ENCODE assay signal across 17 cellular contexts in the genomic region with DNA sequence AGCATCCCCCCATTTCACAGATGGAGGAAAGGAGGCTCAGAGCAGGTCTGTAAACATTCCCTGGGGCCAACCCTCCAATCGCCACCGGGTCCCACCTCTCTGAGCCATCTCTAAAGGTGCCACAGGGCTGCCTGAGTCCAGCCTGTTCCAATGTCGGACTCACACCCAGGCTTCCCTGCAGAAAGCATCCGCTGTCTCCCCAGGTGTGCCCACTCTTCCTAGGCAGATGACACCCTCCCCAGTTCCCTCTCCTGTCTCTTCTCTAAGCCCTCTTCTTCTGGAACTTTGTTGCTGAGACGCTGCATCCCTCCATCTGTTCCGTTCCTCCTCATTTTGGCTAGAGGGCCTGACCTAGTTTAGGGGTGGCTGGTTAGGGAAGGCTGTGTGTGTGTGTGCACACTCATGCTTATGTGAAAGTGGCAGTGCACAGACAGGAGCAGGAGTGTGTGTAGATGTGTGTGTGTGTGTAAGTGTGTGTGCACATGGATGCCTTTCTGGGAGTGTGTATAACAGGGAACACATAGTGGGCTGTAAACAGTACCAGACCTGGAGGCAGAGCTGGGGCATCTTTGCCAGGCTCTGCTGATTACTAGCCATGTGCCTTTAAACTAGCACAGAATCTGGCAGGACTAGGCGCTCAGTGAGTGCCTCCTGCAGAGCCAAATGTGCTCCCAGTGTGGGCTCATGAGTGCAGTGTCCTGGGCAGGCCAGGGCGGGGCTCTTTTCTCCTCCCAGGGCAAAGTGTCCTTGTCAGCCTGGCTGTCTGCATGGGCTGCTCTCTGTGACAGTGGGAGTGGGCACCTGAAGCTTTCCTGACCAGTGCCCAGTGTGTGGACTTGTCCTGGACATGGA.
DNase-seq lines count a peak whose midpoint lies in the region; ATAC-seq, FAIRE-seq and TF ChIP-seq lines count a peak whose summit lies in the region.
"Had no signal": no experiment of that assay in that cellular context is flagged by ENCODE, and none has a peak within 500 bp of the region (broad histone marks: within the 10 kb centered on the region; RNA-seq: fewer than 3 reads in every experiment).

No MANE protein-coding gene starts in this region.

- H3K9me2 ChIP-seq in PC-3 (replicated peaks; ENCODE audit: low read length): no peaks in the 10 kb centered on the region

- H3K14ac ChIP-seq in H1 (ENCODE audit: insufficient read length): no peak overlapping the region

- H3K56ac ChIP-seq in H1 (replicated peaks; ENCODE audit: insufficient read length, low read depth, low read length) (no peak overlapping the region), mesendoderm (ENCODE audit: low read length) (no peak overlapping the region)

- H2AK5ac ChIP-seq in H1 (ENCODE audit: low read depth, low read length) (no peak overlapping the region), mesendoderm (ENCODE audit: low read length) (no peak overlapping the region)

- H3K27ac Mint-ChIP-seq in stimulated activated naive CD8-positive, alpha-beta T cell treated with anti-CD3 and anti-CD28 coated beads, Interleukin-15, amount 100 ng/mL, for 72 hours: no peak overlapping the region
- no peak overlapping the region for H3K27ac Mint-ChIP-seq in osteocyte (ENCODE audit: unreplicated experiment)
- H3K27ac Mint-ChIP-seq: CD14-positive monocyte had no signal

- H3K23ac ChIP-seq in H1 (ENCODE audit: insufficient read length) (no peak overlapping the region), mesendoderm (ENCODE audit: low read length) (peak overlapping the region; percentile 24)

- H3K4me3 ChIP-seq in H1 (ENCODE audit: extremely low read depth in 1 of 4, insufficient read depth in 2 of 4, low read depth in 3 of 4, low read length in 4 of 4): no peak overlapping the region
- H3K4me3 ChIP-seq in mesendoderm (ENCODE audit: low read length): no peak overlapping the region
- no peak overlapping the region for H3K4me3 ChIP-seq in PC-3 (ENCODE audit: low read length)
- H3K4me3 ChIP-seq: PC-9 had no signal

- no peak overlapping the region for H3K4ac ChIP-seq in H1 (replicated peaks; ENCODE audit: insufficient read length, low read depth, low read length)
- H3K4ac ChIP-seq in mesendoderm (ENCODE audit: low read depth, low read length): no peak overlapping the region

- no peak overlapping the region for H4K5ac ChIP-seq in H1 (ENCODE audit: insufficient read length, low read depth, low read length)
- H4K5ac ChIP-seq in mesendoderm (ENCODE audit: low read length): no peak overlapping the region

- intact Hi-C loops in PC-3 (cut with micrococcal nuclease): no loop called here

- no peak for TF ChIP-seq CTCF in H1 (IDR thresholded peaks at IDR 0.05; ENCODE audit: control extremely low read depth in 1 of 3, insufficient read depth in 1 of 3, low read depth in 1 of 3, low read length in 3 of 3)
- TF ChIP-seq CTCF in PC-3 (conservative IDR thresholded peaks at IDR 0.05; ENCODE audit: low read depth, low read length): no peak
- no peak for TF ChIP-seq CTCF in osteocyte (IDR thresholded peaks at IDR 0.05)

- no peak overlapping the region for H4K91ac ChIP-seq in H1 (replicated peaks; ENCODE audit: insufficient read length, low read length)

- H3K4me1 Mint-ChIP-seq in stimulated activated naive CD8-positive, alpha-beta T cell treated with anti-CD3 and anti-CD28 coated beads, Interleukin-15, amount 100 ng/mL, for 72 hours: no peaks in the 10 kb centered on the region
- no peaks in the 10 kb centered on the region for H3K4me1 Mint-ChIP-seq in osteocyte (ENCODE audit: unreplicated experiment)
- H3K4me1 Mint-ChIP-seq: CD14-positive monocyte had no signal

- BruUV-seq in PC-3 (replicated peaks; lab: Mats Ljungman, UMichigan): no TSS peak

- H3K23me2 ChIP-seq in H1 (ENCODE audit: low read depth, low read length): 0 out of 2 replicates have a peak, but pooled peaks cover 1% of the 10 kb centered on the region

- no peaks in the 10 kb centered on the region for H3K9me3 ChIP-seq in H1 (ENCODE audit: insufficient read depth in 2 of 2, low read depth in 1 of 2, low read length in 1 of 2)
- no peaks in the 10 kb centered on the region for H3K9me3 ChIP-seq in PC-3 (ENCODE audit: low read length)
- H3K9me3 ChIP-seq: Caco-2 had no signal

- no peak overlapping the region for H3K4me3 Mint-ChIP-seq in stimulated activated naive CD8-positive, alpha-beta T cell treated with anti-CD3 and anti-CD28 coated beads, Interleukin-15, amount 100 ng/mL, for 72 hours
- H3K4me3 Mint-ChIP-seq in osteocyte (ENCODE audit: unreplicated experiment): no peak overlapping the region
- H3K4me3 Mint-ChIP-seq: CD14-positive monocyte had no signal

- CTCF ChIA-PET in H1 (lab: Charles Lee; ENCODE audit: partially characterized antibody) (interaction anchor here (1.3 to 1.4 kb wide), 2 partner anchors 119 to 302 kb away, joined by 3 to 5 read pairs; no protein-coding TSS in a partner anchor), PC-3 (lab: Charles Lee) (no interaction called here)

- H2BK20ac ChIP-seq in H1 (ENCODE audit: low read length): no peak overlapping the region

- no peaks in the 10 kb centered on the region for H3K36me3 Mint-ChIP-seq in osteocyte (ENCODE audit: unreplicated experiment)
- H3K36me3 Mint-ChIP-seq: CD14-positive monocyte had no signal

- H3K27ac ChIP-seq in H1 (ENCODE audit: low read depth, low read length) (no peak overlapping the region), mesendoderm (ENCODE audit: low read depth, low read length) (no peak overlapping the region), PC-3 (ENCODE audit: low read length) (no peak overlapping the region)
- H3K27ac ChIP-seq: PC-9 had no signal

- H3K79me2 ChIP-seq in H1 (ENCODE audit: control insufficient read depth in 1 of 2, insufficient read depth in 2 of 2, low read length in 2 of 2): no peaks in the 10 kb centered on the region
- H3K79me2 ChIP-seq in mesendoderm (ENCODE audit: control insufficient read depth, insufficient read depth, low read length): no peaks in the 10 kb centered on the region
- H3K79me2 ChIP-seq in PC-3 (ENCODE audit: low read length): no peaks in the 10 kb centered on the region

- no peak for TF ChIP-seq EP300 in H1 (IDR thresholded peaks at IDR 0.05; ENCODE audit: borderline replicate concordance in 1 of 2, low read depth in 2 of 2, low read length in 2 of 2)

- no peaks in the 10 kb centered on the region for H3K79me1 ChIP-seq in H1 (ENCODE audit: low read depth, low read length)
- H3K79me1 ChIP-seq in mesendoderm (ENCODE audit: low read length): no peaks in the 10 kb centered on the region

- H2AFZ ChIP-seq in H1 (ENCODE audit: low read length) (no peak overlapping the region), PC-3 (ENCODE audit: low read length) (no peak overlapping the region)
- H2AFZ ChIP-seq: PC-9 had no signal

- no peaks in the 10 kb centered on the region for H3K36me3 ChIP-seq in H1 (ENCODE audit: control insufficient read depth in 2 of 4, insufficient read depth in 4 of 4, low read length in 3 of 4)
- H3K36me3 ChIP-seq in mesendoderm (ENCODE audit: control insufficient read depth, insufficient read depth, low read length): no peaks in the 10 kb centered on the region
- no peaks in the 10 kb centered on the region for H3K36me3 ChIP-seq in PC-3 (ENCODE audit: low read depth, low read length)

- H4K20me1 ChIP-seq in H1 (replicated peaks in 1 of 2; ENCODE audit: control insufficient read depth in 1 of 2, insufficient read depth in 2 of 2, low read length in 2 of 2) (peaks cover 0 to 3% of the 10 kb centered on the region in 2 experiments), PC-3 (ENCODE audit: low read length) (no peaks in the 10 kb centered on the region)

- H3K27me3 Mint-ChIP-seq in stimulated activated naive CD8-positive, alpha-beta T cell treated with anti-CD3 and anti-CD28 coated beads, Interleukin-15, amount 100 ng/mL, for 72 hours: peaks cover 17% of the 10 kb centered on the region
- H3K27me3 Mint-ChIP-seq in osteocyte (ENCODE audit: unreplicated experiment): peaks cover 12% of the 10 kb centered on the region

- H2BK12ac ChIP-seq in H1 (ENCODE audit: low read depth, low read length): peak overlapping the region; percentile 5; the same call in 1 of the 2 replicates

- 94% methylated on average over 8 of the region's 8 CpGs; no CpG with 5 or more reads in 1 of the 2 experiments for WGBS in H1 (ENCODE audit: extremely low coverage in 1 of 2, insufficient coverage in 1 of 2, insufficient read length in 1 of 2, insufficient replicate concordance in 2 of 2, low coverage in 1 of 2, low lambda C conversion rate in 2 of 2, missing lambda C conversion rate in 1 of 2), 2 experiments
- WGBS in mesendoderm (ENCODE audit: extremely low coverage, insufficient coverage, low lambda C conversion rate): no CpG with 5 or more reads among the region's 8 CpGs

- TF ChIP-seq POLR2A in H1 (IDR thresholded peaks at IDR 0.05; ENCODE audit: control extremely low read depth in 1 of 2, low read depth in 2 of 2, low read length in 2 of 2): no peak

- no peak overlapping the region for H3K4me2 ChIP-seq in H1 (ENCODE audit: insufficient read depth in 1 of 2, low read depth in 2 of 2, low read length in 2 of 2)
- H3K4me2 ChIP-seq in mesendoderm (ENCODE audit: low read length): no peak overlapping the region
- no peak overlapping the region for H3K4me2 ChIP-seq in PC-3 (ENCODE audit: low read length)
- H3K4me2 ChIP-seq: PC-9 had no signal

- H3K18ac ChIP-seq in H1 (ENCODE audit: extremely low read depth, low read length): no peak overlapping the region
- H3K18ac ChIP-seq in mesendoderm (ENCODE audit: low read length): no peak overlapping the region

- H3K9ac ChIP-seq in H1 (replicated peaks in 1 of 4; ENCODE audit: extremely low read depth in 1 of 4, low read depth in 3 of 4, low read length in 3 of 4) (no peak overlapping the region), mesendoderm (ENCODE audit: low read length) (no peak overlapping the region), PC-3 (ENCODE audit: low read length) (no peak overlapping the region)

- no peaks in the 10 kb centered on the region; a peak in 1 of 7 replicates for H3K4me1 ChIP-seq in H1 (replicated peaks in 1 of 4; ENCODE audit: control insufficient read depth in 3 of 4, insufficient read depth in 4 of 4, low read length in 3 of 4)
- H3K4me1 ChIP-seq in mesendoderm (ENCODE audit: control insufficient read depth, low read depth, low read length): peaks cover 2% of the 10 kb centered on the region
- no peaks in the 10 kb centered on the region for H3K4me1 ChIP-seq in PC-3 (ENCODE audit: insufficient read depth, low read length)
- H3K4me1 ChIP-seq: Caco-2 had no signal

- no peaks in the 10 kb centered on the region for H3F3A ChIP-seq in PC-3 (ENCODE audit: low read length, unreplicated experiment)

- peak; percentile 17 for ATAC-seq in stimulated activated naive CD8-positive, alpha-beta T cell treated with anti-CD3 and anti-CD28 coated beads, Interleukin-15, amount 100 ng/mL, for 72 hours
- ATAC-seq in stimulated activated naive CD8-positive, alpha-beta T cell treated with anti-CD3 and anti-CD28 coated beads, Interleukin-15, Interleukin-2, amounts not matched to agents 100 U/mL and 50 U/mL, for 24 hours: no peak
- ATAC-seq in PC-3 (no peak), GM21786 (IDR thresholded peaks at IDR 0.05; ENCODE audit: unreplicated experiment) (no peak)

- DNase-seq in stimulated activated naive CD8-positive, alpha-beta T cell treated with anti-CD3 and anti-CD28 coated beads, Interleukin-15, amount 100 ng/mL, for 72 hours: no peak
- no peak for DNase-seq in stimulated activated naive CD8-positive, alpha-beta T cell treated with anti-CD3 and anti-CD28 coated beads, Interleukin-15, Interleukin-2, amounts not matched to agents 100 U/mL and 50 U/mL, for 24 hours
- DNase-seq in H1 (ENCODE audit: low read depth in 1 of 2, low spot score in 2 of 2): no peak
- DNase-seq in mesendoderm: no peak
- no peak for DNase-seq in PC-3
- no peak for DNase-seq in NCI-H187 treated with DMSO at 0.1 percent for 48 hours (lab: John Stamatoyannopoulos, UW)
- no peak for DNase-seq in osteocyte (ENCODE audit: extremely low spot score, unreplicated experiment)
- DNase-seq: Caco-2, HCEC 1CT, NCI-H1048, NCI-H146, NCI-H2227 treated with DMSO at 0.1 percent for 48 hours, PC-9, SHP77 had no signal

- H3K27me3 ChIP-seq in H1 (replicated peaks in 1 of 4; ENCODE audit: control insufficient read depth in 3 of 4, extremely low read depth in 1 of 4, insufficient read depth in 3 of 4, low read length in 3 of 4) (peaks cover 0 to 2% (median 0%) of the 10 kb centered on the region in 4 experiments; a peak in 2 of 7 replicates), mesendoderm (ENCODE audit: insufficient read depth, low read length, poor library complexity) (no peaks in the 10 kb centered on the region), PC-3 (ENCODE audit: low read length) (peaks cover 90% of the 10 kb centered on the region)

- H4K8ac ChIP-seq in H1 (ENCODE audit: extremely low read depth, insufficient read depth, low read length) (no peak overlapping the region), mesendoderm (ENCODE audit: low read depth, low read length) (no peak overlapping the region)

- H2BK120ac ChIP-seq in H1 (replicated peaks; ENCODE audit: low read depth, low read length) (no peak overlapping the region), mesendoderm (ENCODE audit: low read depth, low read length) (no peak overlapping the region)

- TF ChIP-seq RAD21 in H1 (IDR thresholded peaks at IDR 0.05 in 1 of 2, conservative IDR thresholded peaks at IDR 0.05 in 1 of 2; ENCODE audit: low read depth in 2 of 2, low read length in 2 of 2): no peak

- H2BK15ac ChIP-seq in H1 (ENCODE audit: low read length) (0 out of 2 replicates have a peak overlapping the region, but pooled peaks have one; percentile 46), mesendoderm (replicated peaks; ENCODE audit: low read depth) (no peak overlapping the region)

- H3K9me3 Mint-ChIP-seq in stimulated activated naive CD8-positive, alpha-beta T cell treated with anti-CD3 and anti-CD28 coated beads, Interleukin-15, amount 100 ng/mL, for 72 hours: no peaks in the 10 kb centered on the region
- no peaks in the 10 kb centered on the region for H3K9me3 Mint-ChIP-seq in osteocyte (ENCODE audit: unreplicated experiment)
- H3K9me3 Mint-ChIP-seq: CD14-positive monocyte had no signal

- POLR2A ChIA-PET in H1 (lab: Charles Lee; ENCODE audit: partially characterized antibody): no interaction called here
- POLR2A ChIA-PET in PC-3 (lab: Charles Lee; ENCODE audit: unreplicated experiment): no interaction called here

- H2BK5ac ChIP-seq in H1 (ENCODE audit: low read depth, low read length) (no peak overlapping the region), mesendoderm (ENCODE audit: low read length) (no peak overlapping the region)

- no peak for FAIRE-seq in H1 (lab: Jason Lieb, UNC)
- FAIRE-seq: GM12891 had no signal
